ENCODE assay signal across 26 cellular contexts in genomic region chr7:148230341-148230740, GRCh38.
A peak's percentile ranks its signal among the peaks of the same experiment; 100 is the strongest.
DNase-seq lines count a peak whose midpoint lies in the region; ATAC-seq and TF ChIP-seq lines count a peak whose summit lies in the region.
"Had no signal": no experiment of that assay in that cellular context is flagged by ENCODE, and none has a peak within 500 bp of the region (broad histone marks: within the 10 kb centered on the region; RNA-seq: fewer than 3 reads in every experiment).

No MANE protein-coding gene starts in this region.

- peak; percentile 21 for DNase-seq in NCI-H1694 (lab: John Stamatoyannopoulos, UW)
- DNase-seq in NCI-H345 (lab: John Stamatoyannopoulos, UW) = peak; percentile 59
- DNase-seq in cerebellum (ENCODE audit: low spot score) = peak; percentile 27
- no peak for DNase-seq in neuronal stem cell (ENCODE audit: low spot score)
- no peak for DNase-seq in ovary
- DNase-seq in prostate gland (ENCODE audit: low spot score) = no peak
- DNase-seq: activated CD4-positive, alpha-beta T cell treated with anti-CD3 and anti-CD28 coated beads for 48 hours; activated CD8-positive, alpha-beta memory T cell treated with anti-CD3 and anti-CD28 coated beads for 24 hours; activated T-cell treated with anti-CD3 and anti-CD28 coated beads for 4 hours; amniotic stem cell; DND-41; effector CD8-positive, alpha-beta T cell; immature natural killer cell; Karpas-422; mammary epithelial cell; NCI-H146; NCI-H69; Peyer's patch; SHP77 treated with DMSO at 0.1 percent for 48 hours; stimulated activated CD4-positive, alpha-beta T cell treated with anti-CD3 and anti-CD28 coated beads, Interleukin-4, amount 100 ng/mL, for 24 hours; T-helper 9 cell; trophoblast cell; WERI-Rb-1 had no signal

- no peak overlapping the region for H3K14ac ChIP-seq in neuronal stem cell (ENCODE audit: low read length)

- no peaks in the 10 kb centered on the region for H3K9me3 ChIP-seq in neuronal stem cell (replicated peaks in 1 of 2; ENCODE audit: control insufficient read depth in 2 of 2, insufficient read depth in 1 of 2, low read depth in 1 of 2, low read length in 2 of 2)
- no peaks in the 10 kb centered on the region for H3K9me3 ChIP-seq in ovary
- H3K9me3 ChIP-seq in prostate gland = no peaks in the 10 kb centered on the region
- H3K9me3 ChIP-seq: Peyer's patch had no signal

- H3K23ac ChIP-seq in neuronal stem cell (ENCODE audit: low read depth, low read length, poor library complexity) = no peak overlapping the region

- H3K27ac ChIP-seq in neuronal stem cell (replicated peaks; ENCODE audit: low read length) (no peak overlapping the region), ovary (no peak overlapping the region), prostate gland (no peak overlapping the region)
- H3K27ac ChIP-seq: epithelial cell of prostate, Peyer's patch, WERI-Rb-1 had no signal

- TF ChIP-seq EP300 in ovary (IDR thresholded peaks at IDR 0.05) = no peak

- H3K4me2 ChIP-seq in neuronal stem cell (ENCODE audit: insufficient read depth, low read length, poor library complexity, severe bottlenecking) = no peak overlapping the region

- H3K9ac ChIP-seq in neuronal stem cell (ENCODE audit: low read depth, low read length, poor library complexity) = no peak overlapping the region

- H2BK15ac ChIP-seq in neuronal stem cell (ENCODE audit: low read length) = no peak overlapping the region

- WGBS in neuronal stem cell (ENCODE audit: extremely low coverage in 2 of 2, insufficient read length in 2 of 2, insufficient replicate concordance in 1 of 2), 2 donors = no CpG with 5 or more reads among the region's 5 CpGs
- 76 to 85% (median 84%) methylated on average over 5 of the region's 5 CpGs for WGBS in ovary, 3 donors
- WGBS in prostate gland = 75% methylated on average over 5 of the region's 5 CpGs

- H3K36me3 ChIP-seq in neuronal stem cell (replicated peaks in 1 of 2; ENCODE audit: control insufficient read depth in 2 of 2, insufficient read depth in 2 of 2, low read length in 2 of 2) (no peaks in the 10 kb centered on the region), ovary (no peaks in the 10 kb centered on the region), prostate gland (no peaks in the 10 kb centered on the region)
- H3K36me3 ChIP-seq: Peyer's patch, WERI-Rb-1 had no signal

- no peaks in the 10 kb centered on the region for H3K27me3 ChIP-seq in neuronal stem cell (ENCODE audit: control insufficient read depth in 3 of 3, insufficient read depth in 3 of 3, low read depth in 1 of 3, low read length in 3 of 3)
- H3K27me3 ChIP-seq in ovary = no peaks in the 10 kb centered on the region
- H3K27me3 ChIP-seq in prostate gland (replicated peaks; ENCODE audit: insufficient read depth) = no peaks in the 10 kb centered on the region
- H3K27me3 ChIP-seq: Peyer's patch had no signal

- intact Hi-C loops in ovary (cut with DNase I) = no loop called here
- intact Hi-C loops in prostate gland (cut with DNase I) = no loop called here

- H4K8ac ChIP-seq in neuronal stem cell (ENCODE audit: low read depth, low read length) = no peak overlapping the region

- no peak overlapping the region for H3K4ac ChIP-seq in neuronal stem cell (ENCODE audit: low read length)

- no peak overlapping the region for H2AK5ac ChIP-seq in neuronal stem cell (ENCODE audit: low read depth, low read length)

- TF ChIP-seq POLR2A in ovary (IDR thresholded peaks at IDR 0.05) (no peak), prostate gland (IDR thresholded peaks at IDR 0.05) (no peak)

- H3K4me1 ChIP-seq in neuronal stem cell (ENCODE audit: control insufficient read depth in 2 of 2, insufficient read depth in 1 of 2, low read depth in 1 of 2, low read length in 2 of 2) (peaks cover 0 to 10% of the 10 kb centered on the region in 2 donors), ovary (ENCODE audit: insufficient read depth) (peaks cover 6% of the 10 kb centered on the region), prostate gland (replicated peaks) (no peaks in the 10 kb centered on the region)
- H3K4me1 ChIP-seq: Peyer's patch had no signal

- TF ChIP-seq CTCF in ovary (IDR thresholded peaks at IDR 0.05) = no peak
- no peak for TF ChIP-seq CTCF in prostate gland (IDR thresholded peaks at IDR 0.05)

- H3K4me3 ChIP-seq in neuronal stem cell (ENCODE audit: low read length in 2 of 2) = no peak overlapping the region
- H3K4me3 ChIP-seq in ovary = no peak overlapping the region
- no peak overlapping the region for H3K4me3 ChIP-seq in prostate gland
- H3K4me3 ChIP-seq: Peyer's patch had no signal

- H2BK5ac ChIP-seq in neuronal stem cell (ENCODE audit: low read length) = no peak overlapping the region

- H4K91ac ChIP-seq in neuronal stem cell (ENCODE audit: low read depth, low read length, poor library complexity) = no peak overlapping the region

- no peaks in the 10 kb centered on the region for H3K79me1 ChIP-seq in neuronal stem cell (ENCODE audit: low read depth, low read length)

- H3K18ac ChIP-seq in neuronal stem cell (ENCODE audit: low read length) = no peak overlapping the region

- peak overlapping the region; percentile 48 for H2AFZ ChIP-seq in neuronal stem cell (ENCODE audit: low read length)

- no peak overlapping the region for H2BK12ac ChIP-seq in neuronal stem cell (ENCODE audit: low read length)

- ATAC-seq in GM19452 (IDR thresholded peaks at IDR 0.05; ENCODE audit: unreplicated experiment) = no peak
- ATAC-seq: HepG2 had no signal

- no peak overlapping the region for H2BK120ac ChIP-seq in neuronal stem cell (ENCODE audit: low read depth, low read length)

Comparison
In these comparisons a context has a peak if more than half of its experiments do, and no peak if none do; other contexts are left out.
1. DNase-seq: peak in NCI-H1694 (single experiment), NCI-H345 (single experiment) and cerebellum (single experiment); none in neuronal stem cell (single experiment), ovary (0 of 5) and prostate gland (single experiment).